1 cellular context compared by ENCODE assay signal in genomic region chr13:76725211-76725610, GRCh38.
TF ChIP-seq lines count a peak whose summit lies in the region.

No MANE protein-coding gene starts in this region.

TF ChIP-seq in GM23338, 12 proteins besides CTCF, POLR2A, EP300 and RAD21 (continued from another document):
- TF ChIP-seq, protein P1, sequence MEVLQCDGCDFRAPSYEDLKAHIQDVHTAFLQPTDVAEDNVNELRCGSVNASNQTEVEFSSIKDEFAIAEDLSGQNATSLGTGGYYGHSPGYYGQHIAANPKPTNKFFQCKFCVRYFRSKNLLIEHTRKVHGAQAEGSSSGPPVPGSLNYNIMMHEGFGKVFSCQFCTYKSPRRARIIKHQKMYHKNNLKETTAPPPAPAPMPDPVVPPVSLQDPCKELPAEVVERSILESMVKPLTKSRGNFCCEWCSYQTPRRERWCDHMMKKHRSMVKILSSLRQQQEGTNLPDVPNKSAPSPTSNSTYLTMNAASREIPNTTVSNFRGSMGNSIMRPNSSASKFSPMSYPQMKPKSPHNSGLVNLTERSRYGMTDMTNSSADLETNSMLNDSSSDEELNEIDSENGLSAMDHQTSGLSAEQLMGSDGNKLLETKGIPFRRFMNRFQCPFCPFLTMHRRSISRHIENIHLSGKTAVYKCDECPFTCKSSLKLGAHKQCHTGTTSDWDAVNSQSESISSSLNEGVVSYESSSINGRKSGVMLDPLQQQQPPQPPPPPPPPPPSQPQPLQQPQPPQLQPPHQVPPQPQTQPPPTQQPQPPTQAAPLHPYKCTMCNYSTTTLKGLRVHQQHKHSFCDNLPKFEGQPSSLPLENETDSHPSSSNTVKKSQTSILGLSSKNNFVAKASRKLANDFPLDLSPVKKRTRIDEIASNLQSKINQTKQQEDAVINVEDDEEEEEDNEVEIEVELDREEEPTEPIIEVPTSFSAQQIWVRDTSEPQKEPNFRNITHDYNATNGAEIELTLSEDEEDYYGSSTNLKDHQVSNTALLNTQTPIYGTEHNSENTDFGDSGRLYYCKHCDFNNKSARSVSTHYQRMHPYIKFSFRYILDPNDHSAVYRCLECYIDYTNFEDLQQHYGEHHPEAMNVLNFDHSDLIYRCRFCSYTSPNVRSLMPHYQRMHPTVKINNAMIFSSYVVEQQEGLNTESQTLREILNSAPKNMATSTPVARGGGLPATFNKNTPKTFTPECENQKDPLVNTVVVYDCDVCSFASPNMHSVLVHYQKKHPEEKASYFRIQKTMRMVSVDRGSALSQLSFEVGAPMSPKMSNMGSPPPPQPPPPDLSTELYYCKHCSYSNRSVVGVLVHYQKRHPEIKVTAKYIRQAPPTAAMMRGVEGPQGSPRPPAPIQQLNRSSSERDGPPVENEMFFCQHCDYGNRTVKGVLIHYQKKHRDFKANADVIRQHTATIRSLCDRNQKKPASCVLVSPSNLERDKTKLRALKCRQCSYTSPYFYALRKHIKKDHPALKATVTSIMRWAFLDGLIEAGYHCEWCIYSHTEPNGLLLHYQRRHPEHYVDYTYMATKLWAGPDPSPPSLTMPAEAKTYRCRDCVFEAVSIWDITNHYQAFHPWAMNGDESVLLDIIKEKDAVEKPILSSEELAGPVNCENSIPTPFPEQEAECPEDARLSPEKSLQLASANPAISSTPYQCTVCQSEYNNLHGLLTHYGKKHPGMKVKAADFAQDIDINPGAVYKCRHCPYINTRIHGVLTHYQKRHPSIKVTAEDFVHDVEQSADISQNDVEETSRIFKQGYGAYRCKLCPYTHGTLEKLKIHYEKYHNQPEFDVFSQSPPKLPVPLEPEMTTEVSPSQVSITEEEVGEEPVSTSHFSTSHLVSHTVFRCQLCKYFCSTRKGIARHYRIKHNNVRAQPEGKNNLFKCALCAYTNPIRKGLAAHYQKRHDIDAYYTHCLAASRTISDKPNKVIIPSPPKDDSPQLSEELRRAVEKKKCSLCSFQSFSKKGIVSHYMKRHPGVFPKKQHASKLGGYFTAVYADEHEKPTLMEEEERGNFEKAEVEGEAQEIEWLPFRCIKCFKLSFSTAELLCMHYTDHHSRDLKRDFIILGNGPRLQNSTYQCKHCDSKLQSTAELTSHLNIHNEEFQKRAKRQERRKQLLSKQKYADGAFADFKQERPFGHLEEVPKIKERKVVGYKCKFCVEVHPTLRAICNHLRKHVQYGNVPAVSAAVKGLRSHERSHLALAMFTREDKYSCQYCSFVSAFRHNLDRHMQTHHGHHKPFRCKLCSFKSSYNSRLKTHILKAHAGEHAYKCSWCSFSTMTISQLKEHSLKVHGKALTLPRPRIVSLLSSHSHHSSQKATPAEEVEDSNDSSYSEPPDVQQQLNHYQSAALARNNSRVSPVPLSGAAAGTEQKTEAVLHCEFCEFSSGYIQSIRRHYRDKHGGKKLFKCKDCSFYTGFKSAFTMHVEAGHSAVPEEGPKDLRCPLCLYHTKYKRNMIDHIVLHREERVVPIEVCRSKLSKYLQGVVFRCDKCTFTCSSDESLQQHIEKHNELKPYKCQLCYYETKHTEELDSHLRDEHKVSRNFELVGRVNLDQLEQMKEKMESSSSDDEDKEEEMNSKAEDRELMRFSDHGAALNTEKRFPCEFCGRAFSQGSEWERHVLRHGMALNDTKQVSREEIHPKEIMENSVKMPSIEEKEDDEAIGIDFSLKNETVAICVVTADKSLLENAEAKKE (CRISPR knock-in tag; IDR thresholded peaks at IDR 0.05): no peak
